ENCODE assay signal across 11 cellular contexts in the genomic region with DNA sequence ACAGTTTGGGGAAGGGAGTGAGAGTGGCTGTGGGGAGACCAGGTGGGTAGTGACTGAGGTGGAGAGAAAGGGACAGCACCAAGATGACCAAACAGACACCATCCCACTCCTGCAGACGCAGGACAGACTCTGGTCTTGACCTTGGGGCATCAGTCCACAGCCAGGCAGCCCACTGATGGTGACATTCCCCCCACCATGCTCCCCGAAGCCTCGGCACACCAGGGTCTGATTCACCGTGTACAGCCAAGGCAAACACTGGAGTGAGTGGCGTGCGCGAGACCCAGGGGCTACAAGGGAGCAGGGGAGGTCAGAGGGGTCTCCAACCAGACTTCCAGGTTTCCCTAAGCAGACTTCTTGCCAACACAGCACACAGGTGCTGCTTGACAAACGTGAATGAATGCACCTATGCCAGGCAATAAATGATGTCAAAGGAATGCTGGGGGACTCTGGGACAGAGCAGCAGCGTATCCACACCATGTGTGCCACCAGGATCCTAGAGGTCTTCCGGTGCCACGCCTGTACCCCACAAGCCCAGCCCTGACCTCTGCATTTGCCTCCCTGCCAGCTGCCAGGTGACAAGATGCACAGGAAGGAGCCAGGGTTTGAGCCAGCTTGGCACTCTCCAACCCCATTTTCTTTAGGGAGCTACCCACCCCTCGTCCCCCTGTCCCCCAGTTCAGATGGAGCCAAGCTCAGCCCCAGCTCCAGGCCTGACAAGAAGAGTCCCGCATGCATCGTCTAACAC. TPM values are rescaled to one million over a fixed set of nuclear protein-coding genes. Genes with fewer than 3 reads are reported as not detected.
DNase-seq lines count a peak whose midpoint lies in the region; ATAC-seq and TF ChIP-seq lines count a peak whose summit lies in the region.
"Had no signal": no experiment of that assay in that cellular context is flagged by ENCODE, and none has a peak within 500 bp of the region (broad histone marks: within the 10 kb centered on the region; RNA-seq: fewer than 3 reads in every experiment).

No MANE protein-coding gene starts in this region.

- H3K4me3 ChIP-seq in heart right ventricle, result no peak overlapping the region
- no peak overlapping the region for H3K4me3 ChIP-seq in adrenal gland
- no peak overlapping the region for H3K4me3 ChIP-seq in mesendoderm (ENCODE audit: low read length)
- H3K4me3 ChIP-seq in tibial artery, result no peak overlapping the region

- 66 to 80% methylated on average over 14 of the region's 14 CpGs for WGBS in heart right ventricle, 2 donors
- WGBS in adrenal gland, 4 donors, result 39 to 52% (median 44%) methylated on average over 10 to 14 of the region's 14 CpGs
- no CpG with 5 or more reads among the region's 14 CpGs for WGBS in mesendoderm (ENCODE audit: extremely low coverage, insufficient coverage, low lambda C conversion rate)

- H4K5ac ChIP-seq in mesendoderm (ENCODE audit: low read length), result no peak overlapping the region

- peak overlapping the region; percentile 19 for H3K56ac ChIP-seq in mesendoderm (ENCODE audit: low read length)

- H3K4me1 Mint-ChIP-seq in type B pancreatic cell (ENCODE audit: unreplicated experiment), result peaks cover 64% of the 10 kb centered on the region

- H3K36me3 ChIP-seq in heart right ventricle (peaks cover 0 to 11% (median 0%) of the 10 kb centered on the region in 9 donors), adrenal gland (replicated peaks in 1 of 2) (no peaks in the 10 kb centered on the region), mesendoderm (ENCODE audit: control insufficient read depth, insufficient read depth, low read length) (no peaks in the 10 kb centered on the region), tibial artery (no peaks in the 10 kb centered on the region)

- H3K36me3 Mint-ChIP-seq in type B pancreatic cell, result no peaks in the 10 kb centered on the region

- peaks cover 32 to 100% (median 91%) of the 10 kb centered on the region in 9 donors for H3K4me1 ChIP-seq in heart right ventricle
- peaks cover 59 to 92% of the 10 kb centered on the region in 2 donors for H3K4me1 ChIP-seq in adrenal gland (replicated peaks in 1 of 2)
- peaks cover 18% of the 10 kb centered on the region for H3K4me1 ChIP-seq in mesendoderm (ENCODE audit: control insufficient read depth, low read depth, low read length)
- H3K4me1 ChIP-seq in tibial artery, result peaks cover 4 to 62% (median 48%) of the 10 kb centered on the region in 4 donors

- H3K23ac ChIP-seq in mesendoderm (ENCODE audit: low read length), result no peak overlapping the region

- no peak overlapping the region for H2AK5ac ChIP-seq in mesendoderm (ENCODE audit: low read length)

- TF ChIP-seq POLR2A in adrenal gland (IDR thresholded peaks at IDR 0.05), result no peak

- no peak overlapping the region for H3K4me3 Mint-ChIP-seq in type B pancreatic cell

- ATAC-seq in heart right ventricle (no peak), Right ventricle myocardium inferior (no peak)
- no peak for ATAC-seq in activated CD4-positive, CD25-positive, alpha-beta regulatory T cell treated with anti-CD3 and anti-CD28 coated beads, Interleukin-2, amount 50 U/mL, for 24 hours
- ATAC-seq: Panc1 had no signal

- peak overlapping the region in 9 of 10 donors; percentile 35 to 78 (median 55) for H3K27ac ChIP-seq in heart right ventricle
- H3K27ac ChIP-seq in adrenal gland, result peak overlapping the region; percentile 36 to 94 (median 82)
- no peak overlapping the region for H3K27ac ChIP-seq in mesendoderm (ENCODE audit: low read depth, low read length)
- peak overlapping the region in 1 of 2 donors; percentile 38 for H3K27ac ChIP-seq in tibial artery

- H3K9me3 ChIP-seq in heart right ventricle, result no peaks in the 10 kb centered on the region
- no peaks in the 10 kb centered on the region for H3K9me3 ChIP-seq in adrenal gland (replicated peaks in 1 of 3)
- H3K9me3 ChIP-seq in tibial artery, result no peaks in the 10 kb centered on the region

- no peak overlapping the region for H4K8ac ChIP-seq in mesendoderm (ENCODE audit: low read depth, low read length)

- H3K27me3 ChIP-seq in heart right ventricle (no peaks in the 10 kb centered on the region), adrenal gland (no peaks in the 10 kb centered on the region), mesendoderm (ENCODE audit: insufficient read depth, low read length, poor library complexity) (no peaks in the 10 kb centered on the region), tibial artery (no peaks in the 10 kb centered on the region)

- H2BK15ac ChIP-seq in mesendoderm (replicated peaks; ENCODE audit: low read depth), result no peak overlapping the region

- no peaks in the 10 kb centered on the region for H3K9me3 Mint-ChIP-seq in type B pancreatic cell

- peak overlapping the region; percentile 21 for H3K9ac ChIP-seq in mesendoderm (ENCODE audit: low read length)

- H2BK5ac ChIP-seq in mesendoderm (ENCODE audit: low read length), result no peak overlapping the region

- H3K27me3 Mint-ChIP-seq in type B pancreatic cell, result no peaks in the 10 kb centered on the region

- H3K4ac ChIP-seq in mesendoderm (ENCODE audit: low read depth, low read length), result no peak overlapping the region

- peaks cover 56% of the 10 kb centered on the region for H3K79me1 ChIP-seq in mesendoderm (ENCODE audit: low read length)

- TF ChIP-seq CTCF in heart right ventricle (IDR thresholded peaks at IDR 0.05) (no peak), adrenal gland (IDR thresholded peaks at IDR 0.05) (no peak), type B pancreatic cell (conservative IDR thresholded peaks at IDR 0.05) (no peak), tibial artery (IDR thresholded peaks at IDR 0.05) (no peak)

- H3K79me2 ChIP-seq in mesendoderm (ENCODE audit: control insufficient read depth, insufficient read depth, low read length), result peaks cover 87% of the 10 kb centered on the region

- no peak overlapping the region for H3K4me2 ChIP-seq in mesendoderm (ENCODE audit: low read length)

- peak overlapping the region; percentile 25 for H3K27ac Mint-ChIP-seq in type B pancreatic cell

- DNase-seq in heart right ventricle (no peak), Right ventricle myocardium inferior (ENCODE audit: missing footprints) (no peak), adrenal gland (no peak), mesendoderm (no peak), type B pancreatic cell (ENCODE audit: extremely low spot score, unreplicated experiment) (no peak), NCI-H2029 treated with DMSO at 0.1 percent for 48 hours (lab: John Stamatoyannopoulos, UW) (no peak), tibial artery (no peak)
- DNase-seq: activated T-cell treated with anti-CD3 and anti-CD28 coated beads for 4 hours; central memory CD4-positive, alpha-beta T cell had no signal

- H3K18ac ChIP-seq in mesendoderm (ENCODE audit: low read length), result no peak overlapping the region

- intact Hi-C loops in heart right ventricle (cut with DNase I), result loop anchor here in 2 of 10 donors (5.0 to 10.0 kb wide), 2 partner anchors 52 to 615 kb away; a partner anchor contains a TSS
- intact Hi-C loops in Right ventricle myocardium inferior (cut with DNase I), result loop anchor here (10.0 kb wide), 1 partner anchor 135 kb away; no protein-coding TSS in a partner anchor
- intact Hi-C loops in adrenal gland (cut with DNase I), result loop anchor here in 1 of 2 donors (5.0 kb wide), 1 partner anchor 42 kb away; no protein-coding TSS in a partner anchor
- intact Hi-C loops in tibial artery (cut with DNase I; ENCODE audit: low total_unique reads), result no loop called here

- no peak overlapping the region for H2BK120ac ChIP-seq in mesendoderm (ENCODE audit: low read depth, low read length)

RNA-seq across cellular contexts. Expression of a gene that starts 18.5 kb away (rescaled TPM):
- 10 to 100 TPM; 51.4 to 76.1 (median 63.3) TPM for total RNA-seq in heart right ventricle
- 10 to 100 TPM; 29.5 to 45.2 TPM for polyA plus RNA-seq in heart right ventricle
- total RNA-seq in Right ventricle myocardium inferior, result 65.6 TPM
- total RNA-seq in adrenal gland, result 100 to 1,000 TPM in 2 of 8 donors, 10 to 100 TPM in 6; 70.0 to 179 (median 90.0) TPM
- polyA plus RNA-seq in adrenal gland, result 100 to 1,000 TPM in 1 of 3 donors, 10 to 100 TPM in 2; 60.9 to 118 (median 62.3) TPM
- polyA plus RNA-seq in mesendoderm (2013, experiment 1 of 2), result 109 TPM
- polyA plus RNA-seq in mesendoderm (2013, experiment 2 of 2), result 113 TPM
- total RNA-seq in type B pancreatic cell (ENCODE audit: low replicate concordance), result 75.5 and 92.4 TPM in 2 replicates

RNA-seq across cellular contexts. Expression of a gene that starts 45.4 kb away (rescaled TPM):
- total RNA-seq in heart right ventricle (1 to 10 TPM; 1.3 to 4.2 (median 2.8) TPM), Right ventricle myocardium inferior (3.8 TPM), adrenal gland (100 to 1,000 TPM in 1 of 8 donors, 10 to 100 TPM in 6, 1 to 10 TPM in 1; 8.8 to 146 (median 19.2) TPM), type B pancreatic cell (ENCODE audit: low replicate concordance) (13.9 and 14.1 TPM in 2 replicates)
- polyA plus RNA-seq in heart right ventricle (10 to 100 TPM in 1 of 2 donors, 1 to 10 TPM in 1; 3.2 to 14.1 TPM), adrenal gland (100 to 1,000 TPM in 1 of 3 donors, 10 to 100 TPM in 1, 1 to 10 TPM in 1; 7.1 to 104 (median 75.9) TPM)
- 0.27 TPM for polyA plus RNA-seq in mesendoderm (2013, experiment 1 of 2)
- polyA plus RNA-seq in mesendoderm (2013, experiment 2 of 2), result 0.52 TPM

RNA-seq across cellular contexts. Expression of a gene that starts 54.8 kb away (rescaled TPM):
- total RNA-seq in heart right ventricle (1 to 10 TPM; 1.3 to 3.9 (median 2.5) TPM), Right ventricle myocardium inferior (1.6 TPM), adrenal gland (10 to 100 TPM in 3 of 8 donors, 1 to 10 TPM in 5; 5.0 to 14.4 (median 8.8) TPM), type B pancreatic cell (ENCODE audit: low replicate concordance) (7.1 and 7.4 TPM in 2 replicates)
- polyA plus RNA-seq in heart right ventricle (1 to 10 TPM; 1.4 to 5.8 TPM), adrenal gland (10 to 100 TPM in 1 of 3 donors, 1 to 10 TPM in 2; 3.5 to 15.6 (median 4.8) TPM)
- polyA plus RNA-seq in mesendoderm (2013, experiment 1 of 2), result 0.76 TPM
- 0.70 TPM for polyA plus RNA-seq in mesendoderm (2013, experiment 2 of 2)

RNA-seq across cellular contexts. Expression of a gene that starts 55.8 kb away (rescaled TPM):
- total RNA-seq in heart right ventricle (100 to 1,000 TPM; 451 to 574 (median 513) TPM), Right ventricle myocardium inferior (571 TPM), adrenal gland (100 to 1,000 TPM; 288 to 842 (median 387) TPM), type B pancreatic cell (ENCODE audit: low replicate concordance) (253 and 265 TPM in 2 replicates)
- polyA plus RNA-seq in heart right ventricle (1,000 to 10,000 TPM in 1 of 2 donors, 100 to 1,000 TPM in 1; 760 to 1,143 TPM), adrenal gland (100 to 1,000 TPM; 300 to 856 (median 442) TPM)
- 299 TPM for polyA plus RNA-seq in mesendoderm (2013, experiment 1 of 2)
- polyA plus RNA-seq in mesendoderm (2013, experiment 2 of 2), result 304 TPM
